ENCODE assay signal across 10 cellular contexts in the genomic region with DNA sequence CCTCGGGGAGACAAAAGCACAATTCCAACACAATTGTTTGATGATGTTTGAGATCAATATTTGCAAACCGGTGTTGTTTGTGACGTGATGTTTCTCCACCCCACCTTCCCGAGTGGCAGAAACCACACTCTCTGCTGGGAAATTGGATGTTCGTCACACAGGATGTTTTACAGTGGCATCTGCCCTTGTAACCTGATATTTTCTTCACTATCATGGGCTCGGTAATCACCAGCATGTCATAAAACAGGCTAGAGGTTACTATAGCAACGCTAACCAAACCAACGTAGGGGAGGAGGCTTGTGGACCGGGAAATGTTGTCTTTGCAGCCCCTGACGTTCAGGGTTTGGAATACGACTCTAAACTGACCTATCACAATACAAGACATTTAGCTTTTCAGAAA.
A peak's percentile ranks its signal among the peaks of the same experiment; 100 is the strongest.
DNase-seq lines count a peak whose midpoint lies in the region; ATAC-seq and TF ChIP-seq lines count a peak whose summit lies in the region.
"Had no signal": no experiment of that assay in that cellular context is flagged by ENCODE, and none has a peak within 500 bp of the region (broad histone marks: within the 10 kb centered on the region; RNA-seq: fewer than 3 reads in every experiment).

No MANE protein-coding gene starts in this region.

- no peak overlapping the region for H3K4me3 ChIP-seq in mucosa of descending colon

- peaks cover 7% of the 10 kb centered on the region for H3K4me1 ChIP-seq in mucosa of descending colon (ENCODE audit: low read depth)

- peak overlapping the region; percentile 36 for H3K27ac ChIP-seq in VCaP

- peak; percentile 65 for DNase-seq in DMS53 treated with DMSO at 0.1 percent for 48 hours (lab: John Stamatoyannopoulos, UW; ENCODE audit: unreplicated experiment)
- DNase-seq in NCI-H2029 treated with DMSO at 0.1 percent for 48 hours (lab: John Stamatoyannopoulos, UW): peak; percentile 84
- peak in 1 of 3 donors; percentile 7 for DNase-seq in mucosa of descending colon
- no peak for DNase-seq in C1 segment of cervical spinal cord (lab: John Stamatoyannopoulos, UW)
- no peak for DNase-seq in KG1 (lab: John Stamatoyannopoulos, UW)
- DNase-seq in AML-193 (lab: John Stamatoyannopoulos, UW): no peak
- DNase-seq: activated naive CD4-positive, alpha-beta T cell treated with anti-CD3 and anti-CD28 coated beads for 36 hours; T-helper 9 cell had no signal

- ATAC-seq in mucosa of descending colon (peak; percentile 81), HG02870 (IDR thresholded peaks at IDR 0.05; ENCODE audit: unreplicated experiment) (no peak)

- intact Hi-C loops in mucosa of descending colon (cut with DNase I, micrococcal nuclease): no loop called here

- TF ChIP-seq CTCF in VCaP (conservative IDR thresholded peaks at IDR 0.05) (no peak), mucosa of descending colon (IDR thresholded peaks at IDR 0.05) (no peak)

- no peaks in the 10 kb centered on the region for H3K9me3 ChIP-seq in mucosa of descending colon

- no peaks in the 10 kb centered on the region for H3K36me3 ChIP-seq in mucosa of descending colon (ENCODE audit: low read depth)

Comparison
In these comparisons a context has a peak if more than half of its experiments do, and no peak if none do; other contexts are left out.
1. DNase-seq: peak in DMS53 treated with DMSO at 0.1 percent for 48 hours (single experiment) and NCI-H2029 treated with DMSO at 0.1 percent for 48 hours (single experiment); none in C1 segment of cervical spinal cord (0 of 14), KG1 (single experiment) and AML-193 (0 of 2).